Comparison of ENCODE assay signal across 22 cellular contexts in genomic region chr9:2169035-2169434, GRCh38.
"Had no signal": no experiment of that assay in that cellular context is flagged by ENCODE, and none has a peak within 500 bp of the region (broad histone marks: within the 10 kb centered on the region; RNA-seq: fewer than 3 reads in every experiment).

No MANE protein-coding gene starts in this region.

- H3K9me3 ChIP-seq: SJCRH30, SK-N-SH had no signal

- H3K9ac ChIP-seq: SK-N-SH had no signal

- H3K9me3 Mint-ChIP-seq: activated CD4-positive, alpha-beta memory T cell treated with anti-CD3 and anti-CD28 coated beads, Interleukin-2, amount 10 ng/mL, durations not matched to agents 7 days and 5 days had no signal

- H3K4me3 ChIP-seq: K562, SJCRH30 had no signal

- H3K27ac ChIP-seq: SJCRH30 had no signal

- H3K27me3 ChIP-seq: SJCRH30 had no signal

- H3K4me1 ChIP-seq: SJCRH30 had no signal

- ATAC-seq: K562 had no signal

- H3K4me2 ChIP-seq: SK-N-SH had no signal

- H3K27ac Mint-ChIP-seq: activated CD4-positive, alpha-beta memory T cell treated with anti-CD3 and anti-CD28 coated beads, Interleukin-2, amount 10 ng/mL, durations not matched to agents 7 days and 5 days; brain had no signal

- H3K27me3 Mint-ChIP-seq: activated CD4-positive, alpha-beta memory T cell treated with anti-CD3 and anti-CD28 coated beads, Interleukin-2, amount 10 ng/mL, durations not matched to agents 7 days and 5 days; brain had no signal

- H3K4me3 Mint-ChIP-seq: activated CD4-positive, alpha-beta memory T cell treated with anti-CD3 and anti-CD28 coated beads, Interleukin-2, amount 10 ng/mL, durations not matched to agents 7 days and 5 days; brain had no signal

- FAIRE-seq: astrocyte, K562 had no signal

- DNase-seq: activated CD4-positive, alpha-beta memory T cell treated with anti-CD3 and anti-CD28 coated beads, Interleukin-2, amount 10 ng/mL, durations not matched to agents 7 days and 5 days; activated CD4-positive, alpha-beta T cell treated with anti-CD3 and anti-CD28 coated beads for 1 hour; activated CD4-positive, alpha-beta T cell treated with anti-CD3 and anti-CD28 coated beads, Interleukin-2, amount 50 U/mL, for 1 hour; activated naive CD4-positive, alpha-beta T cell treated with anti-CD3 and anti-CD28 coated beads, Interleukin-2, amount 50 U/mL, for 16 hours; activated T-cell treated with anti-CD3 and anti-CD28 coated beads for 4 hours; amygdala; Karpas-422; MM.1S; NCI-H1105; NCI-H1436; NCI-H1694 treated with DMSO at 0.1 percent for 48 hours; NCI-H2029 treated with DMSO at 0.1 percent for 48 hours; NCI-H345; NCI-H510A; NCI-H526 treated with DMSO at 0.1 percent for 48 hours; NCI-H82; SJCRH30; SK-N-SH; T-helper 1 cell had no signal
